Comparison of ENCODE assay signal across 19 cellular contexts in the genomic region with DNA sequence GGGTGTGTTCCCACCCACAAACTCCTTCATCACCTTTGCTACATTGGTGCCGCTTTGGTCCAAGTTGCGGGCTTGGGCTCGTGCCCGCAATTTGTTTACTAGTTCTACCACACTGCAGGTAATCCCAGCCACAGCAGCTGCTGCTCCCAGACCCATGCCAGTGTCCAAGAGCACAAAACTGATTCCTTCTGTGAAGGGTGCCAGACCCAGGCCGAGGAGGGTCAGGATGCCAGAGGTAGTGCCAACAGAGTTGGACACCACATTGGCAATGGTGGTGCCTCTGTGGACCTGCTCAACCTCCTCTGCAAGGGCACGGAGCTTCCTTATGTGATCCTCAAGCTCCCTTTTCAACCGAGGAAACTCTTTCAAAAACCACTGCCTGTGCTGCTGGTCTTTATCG. TPM values are rescaled to one million over a fixed set of nuclear protein-coding genes. Genes with fewer than 3 reads are reported as not detected.
DNase-seq lines count a peak whose midpoint lies in the region; ATAC-seq and TF ChIP-seq lines count a peak whose summit lies in the region.
"Had no signal": no experiment of that assay in that cellular context is flagged by ENCODE, and none has a peak within 500 bp of the region (broad histone marks: within the 10 kb centered on the region; RNA-seq: fewer than 3 reads in every experiment).

No MANE protein-coding gene starts in this region.

- H3K4me3 Mint-ChIP-seq in T-helper 17 cell, result no peak overlapping the region
- no peak overlapping the region for H3K4me3 Mint-ChIP-seq in stimulated activated naive B cell treated with anti-CD40 and anti-IgM and Interleukin-4, amounts not matched to agents 10 μg/mL and 1 μg/mL and 100 μg/mL, for 72 hours
- H3K4me3 Mint-ChIP-seq: CD4-positive, CD25-positive, alpha-beta regulatory T cell had no signal

- H3K27ac Mint-ChIP-seq in T-helper 17 cell, result peak overlapping the region; percentile 51
- peak overlapping the region; percentile 47 for H3K27ac Mint-ChIP-seq in stimulated activated naive B cell treated with anti-CD40 and anti-IgM and Interleukin-4, amounts not matched to agents 10 μg/mL and 1 μg/mL and 100 μg/mL, for 72 hours

- peaks cover 4% of the 10 kb centered on the region for H3K36me3 Mint-ChIP-seq in T-helper 17 cell (ENCODE audit: low read depth)
- peaks cover 51 to 66% of the 10 kb centered on the region in 2 donors for H3K36me3 Mint-ChIP-seq in stimulated activated naive B cell treated with anti-CD40 and anti-IgM and Interleukin-4, amounts not matched to agents 10 μg/mL and 1 μg/mL and 100 μg/mL, for 72 hours

- peaks cover 32% of the 10 kb centered on the region for H3K4me1 ChIP-seq in psoas muscle

- no peaks in the 10 kb centered on the region for H3K9me3 Mint-ChIP-seq in stimulated activated naive B cell treated with anti-CD40 and anti-IgM and Interleukin-4, amounts not matched to agents 10 μg/mL and 1 μg/mL and 100 μg/mL, for 72 hours
- H3K9me3 Mint-ChIP-seq: CD4-positive, CD25-positive, alpha-beta regulatory T cell had no signal

- peak overlapping the region; percentile 73 for H3K27ac ChIP-seq in psoas muscle
- H3K27ac ChIP-seq: BLaER1 treated with 17β-estradiol and CSF1 and Interleukin-3, amounts not matched to agents 10 nM and 100 nM; GM23248 had no signal

- DNase-seq in T-helper 17 cell (no peak), islet precursor cell (peak; percentile 24), psoas muscle (no peak), hippocampal formation (lab: John Stamatoyannopoulos, UW) (no peak), NCI-H2227 (lab: John Stamatoyannopoulos, UW; ENCODE audit: unreplicated experiment) (no peak)
- no peak for DNase-seq in stimulated activated naive B cell treated with anti-CD40 and anti-IgM and Interleukin-4, amounts not matched to agents 10 μg/mL and 1 μg/mL and 100 μg/mL, for 72 hours
- DNase-seq: ACHN, Calu3, DMS 273 treated with DMSO at 0.1 percent for 48 hours, DMS79, GM23248, H7 had no signal

- no peaks in the 10 kb centered on the region for H3K27me3 Mint-ChIP-seq in T-helper 17 cell
- H3K27me3 Mint-ChIP-seq in stimulated activated naive B cell treated with anti-CD40 and anti-IgM and Interleukin-4, amounts not matched to agents 10 μg/mL and 1 μg/mL and 100 μg/mL, for 72 hours, result no peaks in the 10 kb centered on the region
- H3K27me3 Mint-ChIP-seq: CD4-positive, CD25-positive, alpha-beta regulatory T cell had no signal

- H3K9me3 ChIP-seq in T-helper 17 cell (ENCODE audit: control insufficient read depth, low read length, poor library complexity, severe bottlenecking) (no peaks in the 10 kb centered on the region), psoas muscle (no peaks in the 10 kb centered on the region)
- H3K9me3 ChIP-seq: BLaER1 treated with 17β-estradiol and CSF1 and Interleukin-3, amounts not matched to agents 10 nM and 100 nM had no signal

- WGBS in psoas muscle, 3 donors, result 37 to 58% (median 39%) methylated on average over 8 of the region's 8 CpGs

- no peak for ATAC-seq in T-helper 17 cell
- ATAC-seq in psoas muscle, result peak in 2 of 4 donors; percentile 14 to 59
- ATAC-seq in stimulated activated naive B cell treated with anti-CD40 and anti-IgM and Interleukin-4, amounts not matched to agents 10 μg/mL and 1 μg/mL and 100 μg/mL, for 72 hours (replicated peaks), result no peak
- no peak for ATAC-seq in HG02763 (IDR thresholded peaks at IDR 0.05; ENCODE audit: unreplicated experiment)
- ATAC-seq: GM12878 had no signal

- intact Hi-C loops in psoas muscle (cut with DNase I), result loop anchor here in 1 of 2 donors (10.0 kb wide), 1 partner anchor 83 kb away; no protein-coding TSS in a partner anchor

- TF ChIP-seq CTCF in psoas muscle (IDR thresholded peaks at IDR 0.05), result no peak

- no peaks in the 10 kb centered on the region for H3K27me3 ChIP-seq in psoas muscle (ENCODE audit: insufficient read depth in 3 of 3, low read length in 2 of 3)
- H3K27me3 ChIP-seq: BLaER1 treated with 17β-estradiol and CSF1 and Interleukin-3, amounts not matched to agents 10 nM and 100 nM had no signal

- H3K4me1 Mint-ChIP-seq in T-helper 17 cell, result peaks cover 3% of the 10 kb centered on the region
- H3K4me1 Mint-ChIP-seq in stimulated activated naive B cell treated with anti-CD40 and anti-IgM and Interleukin-4, amounts not matched to agents 10 μg/mL and 1 μg/mL and 100 μg/mL, for 72 hours, result peaks cover 8 to 9% of the 10 kb centered on the region in 2 donors

- no peak overlapping the region for H3K4me3 ChIP-seq in psoas muscle
- H3K4me3 ChIP-seq: BLaER1 treated with 17β-estradiol and CSF1 and Interleukin-3, amounts not matched to agents 10 nM and 100 nM; GM12878; GM23248 had no signal

- peaks cover 3 to 62% of the 10 kb centered on the region in 2 donors for H3K36me3 ChIP-seq in psoas muscle (ENCODE audit: insufficient read depth in 1 of 2, low read depth in 1 of 2)

RNA-seq across cellular contexts. Expression of gene APOL2, which starts 11.5 kb away (rescaled TPM):
- 10 to 100 TPM; 36.9 to 42.9 TPM for total RNA-seq in T-helper 17 cell
- 10 to 100 TPM; 24.4 to 54.7 (median 43.6) TPM for total RNA-seq in psoas muscle
- polyA plus RNA-seq in psoas muscle, result 10 to 100 TPM; 17.5 to 52.2 (median 26.8) TPM

RNA-seq across cellular contexts. Expression of gene APOL1, which starts 25.1 kb away (rescaled TPM):
- 10 to 100 TPM; 12.5 to 15.0 TPM for total RNA-seq in T-helper 17 cell
- 10 to 100 TPM in 3 of 4 donors, 1 to 10 TPM in 1; 5.7 to 16.3 (median 13.5) TPM for total RNA-seq in psoas muscle
- 1 to 10 TPM; 5.3 to 6.0 (median 5.8) TPM for polyA plus RNA-seq in psoas muscle
- total RNA-seq: G401, H7 had no signal

RNA-seq across cellular contexts. Expression of gene APOL4, which starts 26.2 kb away (rescaled TPM):
- total RNA-seq in T-helper 17 cell, result under 1 TPM in 1 of 2 donors, not detected in 1; 0.22 TPM
- 1 to 10 TPM in 3 of 4 donors, under 1 TPM in 1; 0.86 to 6.8 (median 2.5) TPM for total RNA-seq in psoas muscle
- 1 to 10 TPM; 1.1 to 2.1 (median 1.6) TPM for polyA plus RNA-seq in psoas muscle
- total RNA-seq: A172; CD4-positive, CD25-positive, alpha-beta regulatory T cell; G401; GM12878; GM23248; H7; HT-29 had no signal
- polyA plus RNA-seq: CD4-positive, CD25-positive, alpha-beta regulatory T cell; GM23248 had no signal
